25 cellular contexts compared by ENCODE assay signal in genomic region chr2:35508601-35509000, GRCh38.
"Had no signal": no experiment of that assay in that cellular context is flagged by ENCODE, and none has a peak within 500 bp of the region (broad histone marks: within the 10 kb centered on the region; RNA-seq: fewer than 3 reads in every experiment).

No MANE protein-coding gene starts in this region.

- H3K36me3 ChIP-seq: neutrophil, pancreas, right lobe of liver, sigmoid colon, stomach, thoracic aorta, thyroid gland, tibial nerve, upper lobe of left lung, vagina had no signal

- DNase-seq: nephron progenitor cell; nucleus accumbens; pancreas; psoas muscle; right cardiac atrium; right lobe of liver; sigmoid colon; small intestine; stimulated activated CD4-positive, alpha-beta T cell treated with anti-CD3 and anti-CD28 coated beads, Interleukin-15, amount 100 ng/mL, for 24 hours; stimulated activated CD4-positive, alpha-beta T cell treated with anti-CD3 and anti-CD28 coated beads, Interleukin-2, amount 100 ng/mL, for 24 hours; stimulated activated CD4-positive, alpha-beta T cell treated with anti-CD3 and anti-CD28 coated beads, Interleukin-2, amount 100 ng/mL, for 48 hours; stimulated activated CD4-positive, alpha-beta T cell treated with anti-CD3 and anti-CD28 coated beads, Interleukin-4, amount 100 ng/mL, for 24 hours; stimulated activated naive B cell treated with anti-CD40 and anti-IgM and Interleukin-4, amounts not matched to agents 10 μg/mL and 1 μg/mL and 100 μg/mL, for 72 hours; stimulated activated naive CD4-positive, alpha-beta T cell treated with Interleukin-2 at 50 U/mL for 16 hours; stomach; thyroid gland; trophoblast cell; upper lobe of left lung had no signal

- ATAC-seq: natural killer cell treated with Interleukin-12 subunit alpha and Interleukin-12 subunit beta and Interleukin-15 and Interleukin-18, amount 100 ng/mL, for 72 hours; pancreas; psoas muscle; right cardiac atrium; right lobe of liver; stimulated activated effector memory CD8-positive, alpha-beta T cell treated with anti-CD3 and anti-CD28 coated beads, Interleukin-12 subunit alpha, Interleukin-12 subunit beta, amount 100 ng/mL, for 72 hours; stimulated activated naive B cell treated with anti-CD40 and anti-IgM and Interleukin-4, amounts not matched to agents 10 μg/mL and 1 μg/mL and 100 μg/mL, for 72 hours had no signal

- H3K27ac ChIP-seq: neutrophil, pancreas, psoas muscle, right lobe of liver, sigmoid colon, stomach, thoracic aorta, thyroid gland, tibial nerve, upper lobe of left lung, vagina had no signal

- FAIRE-seq: pancreas, small intestine, urothelium cell line had no signal

- H3K4me1 ChIP-seq: pancreas, psoas muscle, right lobe of liver, sigmoid colon, stomach, thyroid gland, tibial nerve, vagina had no signal

- H3K9me3 ChIP-seq: neutrophil, pancreas, psoas muscle, right lobe of liver, thoracic aorta, thyroid gland, upper lobe of left lung, vagina had no signal

- H3K4me3 ChIP-seq: pancreas, psoas muscle, right lobe of liver, sigmoid colon, stomach, thoracic aorta, thyroid gland, tibial nerve, upper lobe of left lung, vagina had no signal

- H3K27me3 ChIP-seq: neutrophil, pancreas, right lobe of liver, sigmoid colon, stomach, thyroid gland, tibial nerve, upper lobe of left lung, vagina had no signal
